In genomic region chr17:48250949-48251348, GRCh38 we compare ENCODE assay signal across 30 cellular contexts.
DNase-seq lines count a peak whose midpoint lies in the region; ATAC-seq, FAIRE-seq and TF ChIP-seq lines count a peak whose summit lies in the region.
"Had no signal": no experiment of that assay in that cellular context is flagged by ENCODE, and none has a peak within 500 bp of the region (broad histone marks: within the 10 kb centered on the region; RNA-seq: fewer than 3 reads in every experiment).

No MANE protein-coding gene starts in this region.

- H3K4me1 ChIP-seq in GM23248 (ENCODE audit: insufficient read depth) = peaks cover 12% of the 10 kb centered on the region
- H3K4me1 ChIP-seq in tibial nerve = no peaks in the 10 kb centered on the region
- H3K4me1 ChIP-seq: Peyer's patch had no signal

- DNase-seq in GM23248 = no peak
- no peak for DNase-seq in MG63
- DNase-seq in T-helper 2 cell treated with Interferon-gamma antibody and Interleukin-4, amounts not matched to agents 5 μg/mL and 100 μg/mL, for 36 hours (ENCODE audit: low spot score) = no peak
- no peak for DNase-seq in dedifferentiated amniotic fluid mesenchymal stem cell (ENCODE audit: extremely low spot score)
- DNase-seq in tibial nerve (ENCODE audit: low spot score in 2 of 2) = no peak
- DNase-seq: C1 segment of cervical spinal cord; Caco-2; CD4-positive, alpha-beta memory T cell; EL; GF-D8; H7; HFFc6; Karpas-422; MV-4-11; NCI-H1105; NCI-H1436 treated with DMSO at 0.1 percent for 48 hours; NCI-H187 treated with DMSO at 0.1 percent for 48 hours; NCI-H2107; NCI-H446; NCI-H524 treated with DMSO at 0.1 percent for 48 hours; Peyer's patch; SHP77 treated with DMSO at 0.1 percent for 48 hours; SK-N-SH; SW 1271 had no signal

- in situ Hi-C loops in GM23248 (cut with MboI) = no loop called here

- no peak overlapping the region for H3K27ac ChIP-seq in GM23248
- no peak overlapping the region for H3K27ac ChIP-seq in tibial nerve
- H3K27ac ChIP-seq: Peyer's patch had no signal

- H3K4me1 Mint-ChIP-seq in T-helper 2 cell treated with Interferon-gamma antibody and Interleukin-4, amounts not matched to agents 5 μg/mL and 100 μg/mL, for 36 hours (ENCODE audit: low read depth) = peaks cover 13% of the 10 kb centered on the region

- H3K79me2 ChIP-seq in GM23248 (ENCODE audit: insufficient read depth) = no peaks in the 10 kb centered on the region

- no peak overlapping the region for H3K27ac Mint-ChIP-seq in T-helper 2 cell treated with Interferon-gamma antibody and Interleukin-4, amounts not matched to agents 5 μg/mL and 100 μg/mL, for 36 hours
- H3K27ac Mint-ChIP-seq: CD4-positive, alpha-beta memory T cell; HFFc6 had no signal

- ATAC-seq in GM18520 (IDR thresholded peaks at IDR 0.05; ENCODE audit: unreplicated experiment) = no peak
- ATAC-seq: HepG2 had no signal

- H3K9me3 Mint-ChIP-seq in T-helper 2 cell treated with Interferon-gamma antibody and Interleukin-4, amounts not matched to agents 5 μg/mL and 100 μg/mL, for 36 hours = no peaks in the 10 kb centered on the region
- H3K9me3 Mint-ChIP-seq: CD4-positive, alpha-beta memory T cell; HFFc6 had no signal

- H2AFZ ChIP-seq in GM23248 = 0 out of 2 replicates have a peak overlapping the region, but pooled peaks have one; percentile 14

- TF ChIP-seq EP300 in tibial nerve (IDR thresholded peaks at IDR 0.05) = no peak

- H3K27me3 ChIP-seq in GM23248 (replicated peaks; ENCODE audit: insufficient read depth) (no peaks in the 10 kb centered on the region), MG63 (no peaks in the 10 kb centered on the region), tibial nerve (peaks cover 0 to 23% of the 10 kb centered on the region in 2 donors)
- H3K27me3 ChIP-seq: Peyer's patch had no signal

- H3K4me3 Mint-ChIP-seq in T-helper 2 cell treated with Interferon-gamma antibody and Interleukin-4, amounts not matched to agents 5 μg/mL and 100 μg/mL, for 36 hours = no peak overlapping the region
- H3K4me3 Mint-ChIP-seq: CD4-positive, alpha-beta memory T cell; HFFc6 had no signal

- 68 to 72% methylated on average over 8 of the region's 8 CpGs for WGBS in GM23248 (ENCODE audit: low coverage in 1 of 2, low lambda C conversion rate in 2 of 2, missing lambda C conversion rate in 2 of 2), 2 experiments
- WGBS in tibial nerve, 2 donors = 41 to 54% methylated on average over 8 of the region's 8 CpGs

- no peak for TF ChIP-seq POLR2A in tibial nerve (IDR thresholded peaks at IDR 0.05)

- peaks cover 10% of the 10 kb centered on the region for H3F3A ChIP-seq in GM23248 (ENCODE audit: insufficient read depth)

- no peaks in the 10 kb centered on the region for H3K9me2 ChIP-seq in GM23248 (ENCODE audit: insufficient read depth)
- H3K9me2 ChIP-seq: SK-N-SH had no signal

- no peaks in the 10 kb centered on the region for H4K20me1 ChIP-seq in GM23248 (ENCODE audit: insufficient read depth)

- H3K4me3 ChIP-seq in GM23248 (no peak overlapping the region), MG63 (peak overlapping the region; percentile 30), tibial nerve (no peak overlapping the region)
- H3K4me3 ChIP-seq: Peyer's patch had no signal

- no peak overlapping the region for H3K4me2 ChIP-seq in GM23248 (ENCODE audit: unreplicated experiment)
- H3K4me2 ChIP-seq: SK-N-SH had no signal

- peak; percentile 87 for FAIRE-seq in TTC549 (lab: Jason Lieb, UNC)
- FAIRE-seq: A204.1, GM12891, GM19239, HepG2 had no signal

- H3K36me3 ChIP-seq in GM23248 (ENCODE audit: low read depth) = no peaks in the 10 kb centered on the region
- no peaks in the 10 kb centered on the region for H3K36me3 ChIP-seq in MG63
- no peaks in the 10 kb centered on the region for H3K36me3 ChIP-seq in tibial nerve
- H3K36me3 ChIP-seq: Peyer's patch had no signal

- TF ChIP-seq CTCF in tibial nerve (IDR thresholded peaks at IDR 0.05) = no peak

- H3K9me3 ChIP-seq in GM23248 (ENCODE audit: low read depth) (no peaks in the 10 kb centered on the region), MG63 (no peaks in the 10 kb centered on the region), tibial nerve (no peaks in the 10 kb centered on the region)
- H3K9me3 ChIP-seq: Caco-2, Peyer's patch, SK-N-SH had no signal

- peaks cover 5% of the 10 kb centered on the region for H3K36me3 Mint-ChIP-seq in T-helper 2 cell treated with Interferon-gamma antibody and Interleukin-4, amounts not matched to agents 5 μg/mL and 100 μg/mL, for 36 hours (ENCODE audit: low read depth)

- H3K9ac ChIP-seq in GM23248 = no peak overlapping the region
- H3K9ac ChIP-seq: SK-N-SH had no signal

- no peaks in the 10 kb centered on the region for H3K27me3 Mint-ChIP-seq in T-helper 2 cell treated with Interferon-gamma antibody and Interleukin-4, amounts not matched to agents 5 μg/mL and 100 μg/mL, for 36 hours (ENCODE audit: low read depth)
- H3K27me3 Mint-ChIP-seq: CD4-positive, alpha-beta memory T cell had no signal
